22 cellular contexts compared by ENCODE assay signal in the genomic region with DNA sequence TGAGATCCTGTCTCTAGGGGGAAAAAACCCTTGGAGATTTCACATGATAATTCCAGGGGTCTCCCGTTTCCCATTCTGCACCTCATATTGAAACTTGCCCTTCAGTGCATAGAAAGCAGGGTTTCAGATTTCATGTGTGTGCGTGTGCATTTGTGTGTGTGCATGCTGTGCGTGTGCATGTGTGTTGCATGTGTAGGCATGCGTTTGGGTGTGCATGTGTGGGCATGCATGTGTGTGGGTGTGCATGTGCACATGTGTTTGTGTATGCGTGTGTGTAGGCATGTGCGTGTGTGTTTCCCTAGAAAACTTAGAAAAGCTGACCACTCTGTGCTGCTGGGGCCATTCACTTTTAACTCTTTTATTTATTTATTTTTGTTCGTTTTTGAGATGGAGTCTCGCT. TPM values are rescaled to one million over a fixed set of nuclear protein-coding genes. Genes with fewer than 3 reads are reported as not detected.
"Had no signal": no experiment of that assay in that cellular context is flagged by ENCODE, and none has a peak within 500 bp of the region (broad histone marks: within the 10 kb centered on the region; RNA-seq: fewer than 3 reads in every experiment).

No MANE protein-coding gene starts in this region.

- H3K36me3 Mint-ChIP-seq: mesothelial cell of epicardium had no signal

- H3K4me1 Mint-ChIP-seq: mesothelial cell of epicardium had no signal

- H3K4me3 Mint-ChIP-seq: activated B cell treated with CpG ODN at 0.5 μM for 24 hours; activated CD4-positive, alpha-beta T cell treated with anti-CD3 and anti-CD28 coated beads, Interleukin-2, amount 10 ng/mL, durations not matched to agents 24 days and 14 days; activated naive CD8-positive, alpha-beta T cell treated with anti-CD3 and anti-CD28 coated beads, Interleukin-2, amount 10 ng/mL, durations not matched to agents 7 days and 5 days; central memory CD8-positive, alpha-beta T cell; dendritic cell treated with granulocyte-macrophage colony-stimulating factor and Interleukin-4, amounts not matched to agents 40 ng/mL and 50 ng/mL, for 4 days; effector memory CD8-positive, alpha-beta T cell; mesothelial cell of epicardium; nephron progenitor cell; T-helper 2 cell treated with Interferon-gamma antibody and Interleukin-4, amounts not matched to agents 5 μg/mL and 100 μg/mL, for 36 hours had no signal

- H3K36me3 ChIP-seq: brain microvascular endothelial cell, tibial artery, uterus had no signal

- H3K27ac Mint-ChIP-seq: dendritic cell treated with granulocyte-macrophage colony-stimulating factor and Interleukin-4, amounts not matched to agents 40 ng/mL and 50 ng/mL, for 4 days; mesothelial cell of epicardium; nephron progenitor cell; T-helper 2 cell treated with Interferon-gamma antibody and Interleukin-4, amounts not matched to agents 5 μg/mL and 100 μg/mL, for 36 hours had no signal

- DNase-seq: activated CD4-positive, alpha-beta T cell treated with anti-CD3 and anti-CD28 coated beads, Interleukin-2, amount 10 ng/mL, durations not matched to agents 24 days and 14 days; activated gamma-delta T cell treated with Interleukin-2 at 50 U/mL for 16 hours; activated T-cell treated with anti-CD3 and anti-CD28 coated beads, Interleukin-2, amount 50 U/mL, for 48 hours; brain microvascular endothelial cell; effector memory CD8-positive, alpha-beta T cell; heart left ventricle; left colon; nephron progenitor cell; stimulated activated CD4-positive, alpha-beta T cell treated with anti-CD3 and anti-CD28 coated beads, Interleukin-1b, Interleukin-23, amount 100 ng/mL, for 48 hours; SW 1271; uterus had no signal

- H3K9me3 Mint-ChIP-seq: activated B cell treated with CpG ODN at 0.5 μM for 24 hours; central memory CD8-positive, alpha-beta T cell; effector memory CD8-positive, alpha-beta T cell had no signal

- H3K4me1 ChIP-seq: heart left ventricle, tibial artery, uterus had no signal

- FAIRE-seq: frontal cortex had no signal

- ATAC-seq: effector memory CD8-positive, alpha-beta T cell; heart left ventricle; left colon; sciatic nerve had no signal

- H3K27me3 Mint-ChIP-seq: activated B cell treated with CpG ODN at 0.5 μM for 24 hours; activated CD4-positive, alpha-beta T cell treated with anti-CD3 and anti-CD28 coated beads, Interleukin-2, amount 10 ng/mL, durations not matched to agents 24 days and 14 days; activated naive CD8-positive, alpha-beta T cell treated with anti-CD3 and anti-CD28 coated beads, Interleukin-2, amount 10 ng/mL, durations not matched to agents 7 days and 5 days; central memory CD8-positive, alpha-beta T cell; effector memory CD8-positive, alpha-beta T cell had no signal

- H3K4me3 ChIP-seq: heart left ventricle, lung, tibial artery, uterus had no signal

- H3K27ac ChIP-seq: brain microvascular endothelial cell, heart left ventricle, tibial artery, uterus had no signal

- H3K27me3 ChIP-seq: brain microvascular endothelial cell, uterus had no signal

RNA-seq across cellular contexts. Expression of gene IL21R, which starts 40.0 kb away (rescaled TPM):
- total RNA-seq: epithelial cell of proximal tubule had no signal
